In the genomic region with DNA sequence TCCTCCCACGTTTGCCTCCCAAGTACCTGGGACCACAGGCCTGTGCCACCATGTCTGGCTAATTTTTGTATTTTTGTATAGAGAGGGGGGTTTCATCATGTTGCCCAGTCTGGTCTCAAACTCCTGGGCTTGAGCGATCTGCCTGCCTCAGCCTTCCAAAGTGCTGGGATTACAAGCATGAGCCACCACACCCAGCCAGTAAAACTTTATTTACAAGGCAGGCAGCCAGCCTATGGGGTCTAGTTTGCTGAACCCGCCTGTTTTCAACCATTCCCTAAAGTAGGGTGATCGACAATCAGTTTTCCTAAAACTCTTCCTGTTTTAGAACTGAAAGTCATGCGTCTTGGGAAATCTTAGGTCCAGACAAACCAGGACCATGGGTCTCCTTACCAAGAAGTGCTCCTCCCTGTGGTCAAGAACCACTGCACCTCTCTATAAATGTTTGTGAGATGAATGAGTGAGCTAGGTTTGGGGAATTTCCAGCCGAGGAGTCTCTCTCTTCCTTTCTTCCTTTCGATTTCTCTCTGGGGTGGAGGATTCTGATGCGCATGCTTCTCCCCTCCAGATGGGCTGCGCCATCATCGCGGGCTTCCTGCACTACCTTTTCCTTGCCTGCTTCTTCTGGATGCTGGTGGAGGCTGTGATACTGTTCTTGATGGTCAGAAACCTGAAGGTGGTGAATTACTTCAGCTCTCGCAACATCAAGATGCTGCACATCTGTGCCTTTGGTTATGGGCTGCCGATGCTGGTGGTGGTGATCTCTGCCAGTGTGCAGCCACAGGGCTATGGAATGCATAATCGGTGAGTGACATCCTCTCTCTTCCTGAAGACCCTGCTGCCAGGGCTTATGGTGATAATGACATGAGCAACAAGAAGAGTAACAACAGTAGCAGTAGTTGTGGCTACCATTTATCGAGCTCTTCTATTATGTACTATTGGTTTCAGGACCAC, we compare ENCODE assay signal across 13 cellular contexts. TPM values are rescaled to one million over a fixed set of nuclear protein-coding genes. Genes with fewer than 3 reads are reported as not detected.
DNase-seq lines count a peak whose midpoint lies in the region; ATAC-seq and TF ChIP-seq lines count a peak whose summit lies in the region.
"Had no signal": no experiment of that assay in that cellular context is flagged by ENCODE, and none has a peak within 500 bp of the region (broad histone marks: within the 10 kb centered on the region; RNA-seq: fewer than 3 reads in every experiment).

No MANE protein-coding gene starts in this region.

- H3K9me3 ChIP-seq in CD8-positive, alpha-beta T cell (ENCODE audit: low read length), result no peaks in the 10 kb centered on the region
- H3K9me3 ChIP-seq in left lung (peaks cover 0 to 18% of the 10 kb centered on the region in 2 donors), tibial nerve (peaks cover 0 to 75% (median 7%) of the 10 kb centered on the region in 4 donors)
- H3K9me3 ChIP-seq: thyroid gland had no signal

- no peaks in the 10 kb centered on the region for H3K27me3 Mint-ChIP-seq in dendritic cell treated with granulocyte-macrophage colony-stimulating factor and Interleukin-4, amounts not matched to agents 40 ng/mL and 50 ng/mL, for 4 days
- no peaks in the 10 kb centered on the region for H3K27me3 Mint-ChIP-seq in CD8-positive, alpha-beta T cell (ENCODE audit: low read depth)

- DNase-seq in A172 (ENCODE audit: low spot score) (peak; percentile 71), RPMI8226 (peak; percentile 36), left lung (no peak), tibial nerve (ENCODE audit: low spot score in 2 of 2) (no peak), NCI-H510A treated with DMSO at 0.1 percent for 48 hours (lab: John Stamatoyannopoulos, UW) (no peak)
- no peak for DNase-seq in CD8-positive, alpha-beta T cell
- DNase-seq: Calu3; effector CD4-positive, alpha-beta T cell; kidney; thyroid gland had no signal

- H3K27ac Mint-ChIP-seq in dendritic cell treated with granulocyte-macrophage colony-stimulating factor and Interleukin-4, amounts not matched to agents 40 ng/mL and 50 ng/mL, for 4 days, result peak overlapping the region; percentile 44
- H3K27ac Mint-ChIP-seq in CD8-positive, alpha-beta T cell, result no peak overlapping the region

- peaks cover 25% of the 10 kb centered on the region for H3K9me3 Mint-ChIP-seq in dendritic cell treated with granulocyte-macrophage colony-stimulating factor and Interleukin-4, amounts not matched to agents 40 ng/mL and 50 ng/mL, for 4 days
- H3K9me3 Mint-ChIP-seq in CD8-positive, alpha-beta T cell, result peaks cover 11% of the 10 kb centered on the region

- H3K4me1 ChIP-seq in CD8-positive, alpha-beta T cell (ENCODE audit: insufficient read depth, low read length), result no peaks in the 10 kb centered on the region
- no peaks in the 10 kb centered on the region for H3K4me1 ChIP-seq in left lung
- no peaks in the 10 kb centered on the region for H3K4me1 ChIP-seq in tibial nerve
- H3K4me1 ChIP-seq: thyroid gland had no signal

- peak; percentile 21 for TF ChIP-seq CTCF in GM12873 (IDR thresholded peaks at IDR 0.05; ENCODE audit: insufficient read depth, low read depth, low read length, missing control alignments)
- no peak for TF ChIP-seq CTCF in CD8-positive, alpha-beta T cell (IDR thresholded peaks at IDR 0.05)
- TF ChIP-seq CTCF in left lung (IDR thresholded peaks at IDR 0.05), result no peak
- no peak for TF ChIP-seq CTCF in tibial nerve (IDR thresholded peaks at IDR 0.05)

- peaks cover 25% of the 10 kb centered on the region for H3K36me3 Mint-ChIP-seq in dendritic cell treated with granulocyte-macrophage colony-stimulating factor and Interleukin-4, amounts not matched to agents 40 ng/mL and 50 ng/mL, for 4 days (ENCODE audit: low read depth)
- H3K36me3 Mint-ChIP-seq in CD8-positive, alpha-beta T cell, result peaks cover 10% of the 10 kb centered on the region

- no peak for TF ChIP-seq POLR2A in tibial nerve (IDR thresholded peaks at IDR 0.05)

- H3K36me3 ChIP-seq in CD8-positive, alpha-beta T cell (ENCODE audit: insufficient read depth, low read length), result no peaks in the 10 kb centered on the region
- H3K36me3 ChIP-seq in left lung (peaks cover 0 to 47% of the 10 kb centered on the region in 2 donors), tibial nerve (no peaks in the 10 kb centered on the region)
- H3K36me3 ChIP-seq: thyroid gland had no signal

- peaks cover 12% of the 10 kb centered on the region for H3K4me1 Mint-ChIP-seq in dendritic cell treated with granulocyte-macrophage colony-stimulating factor and Interleukin-4, amounts not matched to agents 40 ng/mL and 50 ng/mL, for 4 days (ENCODE audit: low read depth)
- H3K4me1 Mint-ChIP-seq in CD8-positive, alpha-beta T cell (ENCODE audit: low read depth), result peaks cover 9% of the 10 kb centered on the region

- POLR2A ChIA-PET in CD8-positive, alpha-beta T cell (lab: Charles Lee), result interaction anchor here (0.6 to 1.4 kb wide), 3 partner anchors 20 to 35 kb away, joined by 4 to 6 read pairs (median 4); no protein-coding TSS in a partner anchor

- H3K27me3 ChIP-seq in CD8-positive, alpha-beta T cell (ENCODE audit: insufficient read depth, low read length), result no peaks in the 10 kb centered on the region
- H3K27me3 ChIP-seq in left lung, result no peaks in the 10 kb centered on the region
- H3K27me3 ChIP-seq in tibial nerve, result no peaks in the 10 kb centered on the region
- H3K27me3 ChIP-seq: thyroid gland had no signal

- no peak for ATAC-seq in CD8-positive, alpha-beta T cell
- no peak for ATAC-seq in left lung

- no peak overlapping the region for H3K4me3 ChIP-seq in CD8-positive, alpha-beta T cell (ENCODE audit: low read depth, low read length)
- H3K4me3 ChIP-seq in left lung (no peak overlapping the region), tibial nerve (no peak overlapping the region)
- H3K4me3 ChIP-seq: thyroid gland had no signal

- CTCF ChIA-PET in CD8-positive, alpha-beta T cell (lab: Charles Lee), result interaction anchor here (1.2 kb wide), 1 partner anchor 63 kb away, joined by 4 read pairs; no protein-coding TSS in a partner anchor

- intact Hi-C loops in dendritic cell treated with granulocyte-macrophage colony-stimulating factor and Interleukin-4, amounts not matched to agents 40 ng/mL and 50 ng/mL, for 4 days (cut with micrococcal nuclease), result no loop called here
- intact Hi-C loops in CD8-positive, alpha-beta T cell (cut with DNase I, micrococcal nuclease), result no loop called here
- intact Hi-C loops in left lung (cut with DNase I), result no loop called here

- TF ChIP-seq EP300 in tibial nerve (IDR thresholded peaks at IDR 0.05), result no peak

- H3K4me3 Mint-ChIP-seq in dendritic cell treated with granulocyte-macrophage colony-stimulating factor and Interleukin-4, amounts not matched to agents 40 ng/mL and 50 ng/mL, for 4 days, result peak overlapping the region; percentile 37
- H3K4me3 Mint-ChIP-seq in CD8-positive, alpha-beta T cell, result no peak overlapping the region

- WGBS in tibial nerve, 2 donors, result 68 to 78% methylated on average over 15 of the region's 15 CpGs

- no peak overlapping the region for H3K27ac ChIP-seq in CD8-positive, alpha-beta T cell (ENCODE audit: low read depth, low read length)
- no peak overlapping the region for H3K27ac ChIP-seq in left lung
- no peak overlapping the region for H3K27ac ChIP-seq in tibial nerve
- H3K27ac ChIP-seq: thyroid gland had no signal

RNA-seq across cellular contexts. Expression of gene ADGRE1, which starts 38.7 kb away (rescaled TPM):
- 0.45 and 1.1 TPM in 2 replicates for total RNA-seq in A172 (2014; rRNA removed; shearing (Covaris generic))
- total RNA-seq in CD8-positive, alpha-beta T cell, result 1 to 10 TPM; 1.4 to 1.6 TPM
- total RNA-seq in left lung (10 to 100 TPM in 1 of 2 donors, 1 to 10 TPM in 1; 1.3 to 15.2 TPM), tibial nerve (1 to 10 TPM in 1 of 4 donors, under 1 TPM in 2, not detected in 1; 0.20 to 1.7 (median 0.21) TPM)
- total RNA-seq: Calu3, NCI-H460, thyroid gland had no signal

Comparison
In these comparisons a context has a peak if more than half of its experiments do, and no peak if none do; other contexts are left out.
1. DNase-seq: peak in A172 (single experiment) and RPMI8226 (single experiment); none in CD8-positive, alpha-beta T cell (0 of 7), left lung (0 of 2), tibial nerve (0 of 2) and NCI-H510A treated with DMSO at 0.1 percent for 48 hours (single experiment).